13 cellular contexts compared by ENCODE assay signal in the genomic region with DNA sequence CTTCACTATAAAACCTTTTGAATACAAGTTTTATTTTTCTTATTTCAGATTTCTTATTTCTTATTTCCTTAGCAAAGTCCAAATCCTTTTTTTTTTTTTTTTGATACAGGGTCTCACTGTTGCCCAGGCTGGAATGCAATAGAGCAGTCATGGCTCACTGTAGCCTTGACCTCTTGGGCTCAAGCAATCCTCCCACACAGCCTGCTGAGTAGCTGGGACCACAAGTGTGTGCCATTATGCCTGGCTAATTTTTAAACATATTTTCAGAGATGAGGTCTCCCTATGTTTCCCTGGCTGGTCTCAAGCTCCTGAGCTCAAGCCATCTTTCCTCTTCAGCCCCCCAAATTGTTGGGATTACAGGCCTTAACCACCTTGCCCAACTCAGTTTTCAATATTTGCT.
DNase-seq lines count a peak whose midpoint lies in the region; ATAC-seq and TF ChIP-seq lines count a peak whose summit lies in the region.
"Had no signal": no experiment of that assay in that cellular context is flagged by ENCODE, and none has a peak within 500 bp of the region (broad histone marks: within the 10 kb centered on the region; RNA-seq: fewer than 3 reads in every experiment).

No MANE protein-coding gene starts in this region.

- H3K27me3 ChIP-seq in Karpas-422 (ENCODE audit: low read length) (no peaks in the 10 kb centered on the region), Panc1 (ENCODE audit: control insufficient read depth, insufficient read depth, low read length) (no peaks in the 10 kb centered on the region)

- CTCF ChIA-PET in Panc1 (lab: Charles Lee), result interaction anchor here (0.7 kb wide), 1 partner anchor 176 kb away, joined by 3 read pairs; no protein-coding TSS in a partner anchor

- BruUV-seq in Panc1 (replicated peaks; lab: Mats Ljungman, UMichigan), result no TSS peak

- no peak overlapping the region for H2AFZ ChIP-seq in Karpas-422 (ENCODE audit: low read length)
- H2AFZ ChIP-seq: GM23338 had no signal

- ATAC-seq in Panc1 (no peak), GM18517 (IDR thresholded peaks at IDR 0.05; ENCODE audit: unreplicated experiment) (no peak)
- ATAC-seq: GM23338 had no signal

- H3K4me2 ChIP-seq in Karpas-422 (ENCODE audit: low read depth, low read length, poor library complexity, severe bottlenecking), result no peak overlapping the region
- H3K4me2 ChIP-seq: GM23338 had no signal

- no peaks in the 10 kb centered on the region for H3K9me2 ChIP-seq in Karpas-422 (replicated peaks; ENCODE audit: insufficient read depth, low read length)

- no peaks in the 10 kb centered on the region for H3K79me2 ChIP-seq in Karpas-422 (ENCODE audit: low read length)

- no peaks in the 10 kb centered on the region; the same call in 1 of the 2 replicates for H3K36me3 ChIP-seq in Karpas-422 (ENCODE audit: insufficient read depth, low read length)
- no peaks in the 10 kb centered on the region for H3K36me3 ChIP-seq in Panc1 (ENCODE audit: control insufficient read depth, insufficient read depth, low read length)

- H3K27ac ChIP-seq in Karpas-422 (ENCODE audit: low read length) (peak overlapping the region; percentile 98), Panc1 (ENCODE audit: low read length) (peak overlapping the region; percentile 89; the same call in 1 of the 2 replicates)
- H3K27ac ChIP-seq: C4-2B had no signal

- TF ChIP-seq CTCF in Panc1 (IDR thresholded peaks at IDR 0.05), result no peak

- no peak for DNase-seq in Karpas-422
- DNase-seq in Panc1 (ENCODE audit: low read depth, low spot score), result no peak
- DNase-seq in kidney glomerular epithelial cell (lab: John Stamatoyannopoulos, UW), result peak; percentile 34
- no peak for DNase-seq in NCI-H446 (lab: John Stamatoyannopoulos, UW)
- no peak for DNase-seq in nucleus accumbens (lab: John Stamatoyannopoulos, UW)
- DNase-seq: AML-193; Caco-2; CD4-positive, alpha-beta T cell; GDM1; HCEC 1CT had no signal

- POLR2A ChIA-PET in Panc1 (lab: Charles Lee), result no interaction called here

- no peak overlapping the region for H3K4me3 ChIP-seq in Karpas-422 (ENCODE audit: low read length)
- H3K4me3 ChIP-seq in Panc1 (ENCODE audit: low read depth in 2 of 2, low read length in 2 of 2), result no peak overlapping the region
- H3K4me3 ChIP-seq: GM23338 had no signal

- no peaks in the 10 kb centered on the region for H4K20me1 ChIP-seq in Karpas-422 (ENCODE audit: insufficient read depth, low read depth, low read length)

- no peak overlapping the region for H3K9ac ChIP-seq in Karpas-422 (ENCODE audit: low read length)

- H3K4me1 ChIP-seq in Karpas-422 (ENCODE audit: low read length) (peaks cover 45% of the 10 kb centered on the region), Panc1 (ENCODE audit: control insufficient read depth, insufficient read depth, low read length) (peaks cover 19% of the 10 kb centered on the region)

- intact Hi-C loops in Panc1 (cut with micrococcal nuclease; ENCODE audit: unreplicated experiment), result no loop called here

- H3K9me3 ChIP-seq in Karpas-422 (ENCODE audit: low read length) (no peaks in the 10 kb centered on the region), Panc1 (ENCODE audit: control insufficient read depth, insufficient read depth, low read depth, low read length) (no peaks in the 10 kb centered on the region)

- in situ Hi-C loops in Panc1 (cut with HindIII; ENCODE audit: low pct_unique_long_range_greater_than_20kb, low sequenced_read_pairs), result no loop called here
